Comparison of ENCODE assay signal across 14 cellular contexts in genomic region chr10:114970515-114970914, GRCh38. TPM values are rescaled to one million over a fixed set of nuclear protein-coding genes. Genes with fewer than 3 reads are reported as not detected.
DNase-seq lines count a peak whose midpoint lies in the region; ATAC-seq, FAIRE-seq and TF ChIP-seq lines count a peak whose summit lies in the region.
"Had no signal": no experiment of that assay in that cellular context is flagged by ENCODE, and none has a peak within 500 bp of the region (broad histone marks: within the 10 kb centered on the region; RNA-seq: fewer than 3 reads in every experiment).

No MANE protein-coding gene starts in this region.

- TF ChIP-seq CTCF in SK-N-SH (IDR thresholded peaks at IDR 0.05) (no peak), endothelial cell of umbilical vein (IDR thresholded peaks at IDR 0.05; ENCODE audit: extremely low read depth in 1 of 2, insufficient read depth in 1 of 2, low read depth in 1 of 2, low read length in 2 of 2) (no peak), osteocyte (IDR thresholded peaks at IDR 0.05) (no peak)

- H3K9me3 Mint-ChIP-seq in osteocyte (ENCODE audit: unreplicated experiment): no peaks in the 10 kb centered on the region
- H3K9me3 Mint-ChIP-seq: activated B cell treated with CpG ODN at 0.5 μM for 24 hours had no signal

- H3K4me1 Mint-ChIP-seq in osteocyte (ENCODE audit: unreplicated experiment): peaks cover 25% of the 10 kb centered on the region
- H3K4me1 Mint-ChIP-seq: activated B cell treated with CpG ODN at 0.5 μM for 24 hours had no signal

- H3K27me3 ChIP-seq in SK-N-SH (ENCODE audit: insufficient read depth): no peaks in the 10 kb centered on the region
- no peaks in the 10 kb centered on the region for H3K27me3 ChIP-seq in endothelial cell of umbilical vein (ENCODE audit: control insufficient read depth in 2 of 2, insufficient read depth in 2 of 2, low read length in 2 of 2)

- no peak overlapping the region for H3K4me3 Mint-ChIP-seq in osteocyte (ENCODE audit: unreplicated experiment)
- H3K4me3 Mint-ChIP-seq: activated B cell treated with CpG ODN at 0.5 μM for 24 hours had no signal

- no peaks in the 10 kb centered on the region for H3K9me2 ChIP-seq in SK-N-SH

- H3K9ac ChIP-seq in SK-N-SH: no peak overlapping the region
- no peak overlapping the region for H3K9ac ChIP-seq in endothelial cell of umbilical vein (replicated peaks; ENCODE audit: extremely low read depth, insufficient read depth, low read length)

- H2AFZ ChIP-seq in SK-N-SH (ENCODE audit: low read depth) (no peak overlapping the region), endothelial cell of umbilical vein (ENCODE audit: low read depth, low read length) (no peak overlapping the region)

- H4K20me1 ChIP-seq in SK-N-SH (ENCODE audit: insufficient read depth) (no peaks in the 10 kb centered on the region; the same call in 1 of the 2 replicates), endothelial cell of umbilical vein (replicated peaks; ENCODE audit: control insufficient read depth, extremely low read depth, insufficient read depth, low read length) (peaks cover 3% of the 10 kb centered on the region)

- no peaks in the 10 kb centered on the region for H3K27me3 Mint-ChIP-seq in osteocyte (ENCODE audit: unreplicated experiment)
- H3K27me3 Mint-ChIP-seq: activated B cell treated with CpG ODN at 0.5 μM for 24 hours had no signal

- dilution Hi-C loops in endothelial cell of umbilical vein (cut with MboI; ENCODE audit: extremely low pct_ligation_motif_present, low sequenced_read_pairs): no loop called here

- H3K27ac ChIP-seq in SK-N-SH (ENCODE audit: low read depth in 2 of 2, low read length in 1 of 2) (peak overlapping the region in 1 of 2 experiments; percentile 39; a peak in 1 of 4 replicates), endothelial cell of umbilical vein (ENCODE audit: insufficient read depth, low read depth, low read length) (no peak overlapping the region)

- no peak for TF ChIP-seq POLR2A in endothelial cell of umbilical vein (IDR thresholded peaks at IDR 0.05; ENCODE audit: low read depth, low read length)

- TF ChIP-seq EP300 in SK-N-SH (IDR thresholded peaks at IDR 0.05; ENCODE audit: borderline replicate concordance in 1 of 2, low read depth in 1 of 2, low read length in 1 of 2): no peak

- DNase-seq in SK-N-SH (no peak), OCI-M1 (lab: John Stamatoyannopoulos, UW) (peak; percentile 14), endothelial cell of umbilical vein (ENCODE audit: low read depth, low spot score) (peak; percentile 54), osteocyte (ENCODE audit: extremely low spot score, unreplicated experiment) (no peak), activated gamma-delta T cell (lab: John Stamatoyannopoulos, UW) (no peak), RCC 7860 (ENCODE audit: low spot score) (no peak)
- no peak for DNase-seq in activated naive CD4-positive, alpha-beta T cell (lab: John Stamatoyannopoulos, UW)
- DNase-seq: activated B cell treated with CpG ODN at 0.5 μM for 24 hours; Calu3; NCI-H1048; NCI-H526 treated with DMSO at 0.1 percent for 48 hours; stimulated activated CD4-positive, alpha-beta T cell treated with anti-CD3 and anti-CD28 coated beads, Interleukin-15, amount 100 ng/mL, for 24 hours; stimulated activated CD8-positive, alpha-beta memory T cell treated with anti-CD3 and anti-CD28 coated beads, Interleukin-4, amount 100 ng/mL, for 48 hours had no signal

- no TSS peak for BruUV-seq in endothelial cell of umbilical vein (replicated peaks; lab: Mats Ljungman, UMichigan)

- intact Hi-C loops in endothelial cell of umbilical vein (cut with micrococcal nuclease): no loop called here

- H3K36me3 ChIP-seq in SK-N-SH (replicated peaks in 1 of 2; ENCODE audit: control insufficient read depth in 1 of 2, insufficient read depth in 2 of 2, low read length in 1 of 2) (peaks cover 27 to 40% of the 10 kb centered on the region in 2 experiments), endothelial cell of umbilical vein (ENCODE audit: control insufficient read depth in 2 of 2, extremely low read depth in 1 of 2, insufficient read depth in 2 of 2, low read length in 2 of 2) (peaks cover 2% of the 10 kb centered on the region in 2 experiments)

- H3K4me3 ChIP-seq in SK-N-SH (ENCODE audit: low read depth in 2 of 2, low read length in 1 of 2) (no peak overlapping the region), endothelial cell of umbilical vein (replicated peaks in 1 of 3; ENCODE audit: insufficient read depth in 1 of 3, low read depth in 1 of 3, low read length in 3 of 3) (no peak overlapping the region)

- no peak for TF ChIP-seq RAD21 in SK-N-SH (IDR thresholded peaks at IDR 0.05; ENCODE audit: low read length)

- POLR2A ChIA-PET in SK-N-SH (lab: Yijun Ruan, JAX) (no interaction called here), endothelial cell of umbilical vein (lab: Charles Lee) (no interaction called here)

- WGBS in SK-N-SH (ENCODE audit: low lambda C conversion rate): 85% methylated on average over 4 of the region's 4 CpGs

- H3K79me2 ChIP-seq in SK-N-SH (ENCODE audit: insufficient read depth) (peaks cover 35% of the 10 kb centered on the region), endothelial cell of umbilical vein (ENCODE audit: control insufficient read depth, insufficient read depth, low read length) (peaks cover 18% of the 10 kb centered on the region)

- FAIRE-seq in endothelial cell of umbilical vein (lab: Jason Lieb, UNC) (no peak), RCC 7860 (lab: Jason Lieb, UNC) (no peak)

- H3K4me2 ChIP-seq in SK-N-SH (no peak overlapping the region), endothelial cell of umbilical vein (ENCODE audit: insufficient read depth, low read length) (no peak overlapping the region)

- CTCF ChIA-PET in SK-N-SH (lab: Yijun Ruan, JAX) (interaction anchor here (0.9 to 1.4 kb wide), 3 partner anchors 14 to 92 kb away, joined by 3 read pairs; no protein-coding TSS in a partner anchor), endothelial cell of umbilical vein (lab: Charles Lee) (no interaction called here)

- H3F3A ChIP-seq in SK-N-SH (replicated peaks; ENCODE audit: insufficient read depth): peaks cover 4% of the 10 kb centered on the region

- peak overlapping the region; percentile 60 for H3K27ac Mint-ChIP-seq in osteocyte (ENCODE audit: unreplicated experiment)
- H3K27ac Mint-ChIP-seq: activated B cell treated with CpG ODN at 0.5 μM for 24 hours had no signal

- peaks cover 0 to 3% of the 10 kb centered on the region in 2 experiments; a peak in 2 of 4 replicates for H3K4me1 ChIP-seq in SK-N-SH (ENCODE audit: control insufficient read depth in 1 of 2, insufficient read depth in 2 of 2, low read depth in 1 of 2, low read length in 1 of 2)
- no peaks in the 10 kb centered on the region for H3K4me1 ChIP-seq in endothelial cell of umbilical vein (ENCODE audit: control insufficient read depth, extremely low read depth, insufficient read depth, low read length)

- H3K9me1 ChIP-seq in endothelial cell of umbilical vein (replicated peaks; ENCODE audit: control insufficient read depth, extremely low read depth, insufficient read depth, low read length): no peaks in the 10 kb centered on the region

- H3K36me3 Mint-ChIP-seq in osteocyte (ENCODE audit: unreplicated experiment): peaks cover 27% of the 10 kb centered on the region

- peak; percentile 54; the same call in 2 of the 3 replicates for ATAC-seq in SK-N-SH treated with all-trans-retinoic acid at 6 μM for 48 hours

- H3K9me3 ChIP-seq in SK-N-SH (no peaks in the 10 kb centered on the region), endothelial cell of umbilical vein (replicated peaks; ENCODE audit: control insufficient read depth, insufficient read depth, low read length) (no peaks in the 10 kb centered on the region)

TF ChIP-seq in SK-N-SH treated with all-trans-retinoic acid at 6 μM for 48 hours, 23 proteins besides CTCF, POLR2A, EP300 and RAD21 (continues in another document):
- no peak for TF ChIP-seq BACH2 (CRISPR knock-in tag; IDR thresholded peaks at IDR 0.05; ENCODE audit: borderline replicate concordance)

TF ChIP-seq in SK-N-SH, 30 proteins besides CTCF, POLR2A, EP300 and RAD21:
- TF ChIP-seq TCF12 (IDR thresholded peaks at IDR 0.05): no peak
- TF ChIP-seq FOSL2 (IDR thresholded peaks at IDR 0.05; ENCODE audit: borderline replicate concordance, low read depth): no peak
- no peak for TF ChIP-seq GABPA (IDR thresholded peaks at IDR 0.05; ENCODE audit: low read depth)
- TF ChIP-seq MXI1 (IDR thresholded peaks at IDR 0.05; ENCODE audit: low read depth, low read length): no peak
- TF ChIP-seq FOXM1 (IDR thresholded peaks at IDR 0.05; ENCODE audit: low read depth): no peak
- no peak for TF ChIP-seq EZH2phosphoT487 (IDR thresholded peaks at IDR 0.05; ENCODE audit: borderline replicate concordance, low read depth)
- TF ChIP-seq NRF1 (IDR thresholded peaks at IDR 0.05; ENCODE audit: low read depth, low read length): no peak
- TF ChIP-seq JUND (IDR thresholded peaks at IDR 0.05): no peak
- no peak for TF ChIP-seq RXRA (IDR thresholded peaks at IDR 0.05; ENCODE audit: borderline replicate concordance, low read depth)

TF ChIP-seq in endothelial cell of umbilical vein, 7 proteins besides CTCF, POLR2A, EP300 and RAD21:
- TF ChIP-seq MAX (IDR thresholded peaks at IDR 0.05; ENCODE audit: insufficient read depth, insufficient read length) (no peak), FOS (IDR thresholded peaks at IDR 0.05; ENCODE audit: borderline replicate concordance, insufficient read depth, low read length) (no peak), POLR2AphosphoS5 (IDR thresholded peaks at IDR 0.05; ENCODE audit: insufficient read depth, low read depth, low read length) (no peak), MYC (IDR thresholded peaks at IDR 0.05; ENCODE audit: low read depth, low read length) (no peak), EZH2 (IDR thresholded peaks at IDR 0.05; ENCODE audit: borderline replicate concordance, low read depth, low read length, severe bottlenecking) (no peak), GATA2 (IDR thresholded peaks at IDR 0.05; ENCODE audit: insufficient read depth, insufficient read length, low read depth, low read length) (no peak), JUN (IDR thresholded peaks at IDR 0.05; ENCODE audit: borderline replicate concordance, insufficient read depth, insufficient read length, low read depth) (no peak)

RNA-seq across cellular contexts. Expression of gene TRUB1, which starts 32.5 kb away (rescaled TPM):
- 9.9 and 11.1 TPM in 2 replicates for polyA plus RNA-seq in SK-N-SH (2012; rRNA removed)
- polyA plus RNA-seq in SK-N-SH (2012; cell fraction: cytosol; rRNA removed): 11.6 and 16.6 TPM in 2 replicates
- 7.9 and 8.3 TPM in 2 replicates for polyA plus RNA-seq in SK-N-SH (2012; cell fraction: nucleus; rRNA removed)
- total RNA-seq in endothelial cell of umbilical vein: 15.1 and 16.7 TPM in 2 replicates
- polyA plus RNA-seq in endothelial cell of umbilical vein: 3.3 and 4.6 TPM in 2 replicates
- polyA plus RNA-seq in endothelial cell of umbilical vein (2011; cell fraction: cytosol; rRNA removed): 7.2 and 7.6 TPM in 2 replicates
- 6.5 and 8.6 TPM in 2 replicates for polyA plus RNA-seq in endothelial cell of umbilical vein (2011; cell fraction: nucleus; rRNA removed)
- polyA plus RNA-seq in endothelial cell of umbilical vein (2012): 11.5 and 13.8 TPM in 2 replicates
- 4.9 and 8.1 TPM in 2 replicates for polyA minus RNA-seq in endothelial cell of umbilical vein
- polyA minus RNA-seq in endothelial cell of umbilical vein (2011; cell fraction: cytosol; rRNA and poly(A)+ RNA removed): 8.3 TPM
- polyA minus RNA-seq in endothelial cell of umbilical vein (2011; cell fraction: nucleus; rRNA and poly(A)+ RNA removed): 6.9 and 9.1 TPM in 2 replicates
- 15.9 and 18.5 TPM in 2 replicates for total RNA-seq in osteocyte

Comparison
In these comparisons a context has a peak if more than half of its experiments do, and no peak if none do; other contexts are left out.
1. DNase-seq: peak in OCI-M1 (single experiment) and endothelial cell of umbilical vein (single experiment); none in SK-N-SH (single experiment), osteocyte (single experiment), activated naive CD4-positive, alpha-beta T cell (0 of 4), activated gamma-delta T cell (single experiment) and RCC 7860 (single experiment).